In the genomic region with DNA sequence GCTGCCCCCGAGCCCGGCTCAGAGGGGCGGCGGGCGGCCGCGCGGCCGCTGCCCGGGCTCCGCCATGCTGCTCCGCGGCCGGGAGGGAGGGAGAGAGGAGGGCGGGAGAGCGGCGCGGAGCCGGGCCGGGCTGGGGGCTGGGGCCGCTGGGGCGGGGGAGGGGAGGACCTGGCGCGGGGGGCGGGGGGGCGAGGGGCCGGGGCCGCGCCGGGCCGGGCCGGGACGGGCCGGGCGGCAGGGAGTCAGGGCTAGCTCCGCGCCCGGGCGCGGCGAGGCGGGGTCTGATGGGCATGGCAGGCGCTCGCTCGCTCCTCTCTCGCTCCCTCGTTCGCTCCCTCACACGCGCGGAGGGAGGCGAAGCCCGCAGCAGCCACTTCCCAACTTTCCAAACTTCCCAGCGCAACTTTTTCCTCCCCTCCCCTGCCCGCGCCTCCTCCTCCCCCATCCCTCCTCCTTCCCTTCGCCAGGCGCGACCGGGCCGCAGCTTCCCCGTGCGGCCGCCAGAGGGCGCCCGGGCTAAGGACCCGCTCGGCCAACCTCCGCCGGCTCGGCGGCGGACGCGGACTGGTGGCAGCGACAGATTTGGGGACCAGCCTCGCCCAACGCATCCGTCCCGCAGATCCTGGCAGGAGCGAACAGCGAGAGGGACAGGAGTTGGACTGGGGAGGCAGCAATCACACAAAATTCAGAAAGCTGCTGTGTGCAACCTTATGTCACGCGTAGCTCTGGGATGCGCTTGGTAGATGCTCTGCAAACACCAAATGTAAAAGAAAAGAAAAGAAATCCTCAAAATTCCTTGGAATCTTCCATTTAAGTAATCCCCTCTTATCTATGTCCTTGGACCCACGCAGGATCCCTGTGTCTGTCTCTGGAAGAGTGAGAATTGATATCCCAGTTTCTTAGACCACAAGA, we compare ENCODE assay signal across 1 cellular context.
TF ChIP-seq lines count a peak whose summit lies in the region.

A gene (minus strand): TSS at position 97 of the 912 bp plus-strand sequence.

TF ChIP-seq in HEK293, 187 proteins besides CTCF, POLR2A, EP300 and RAD21 (continued from another document):
- TF ChIP-seq, protein P1, sequence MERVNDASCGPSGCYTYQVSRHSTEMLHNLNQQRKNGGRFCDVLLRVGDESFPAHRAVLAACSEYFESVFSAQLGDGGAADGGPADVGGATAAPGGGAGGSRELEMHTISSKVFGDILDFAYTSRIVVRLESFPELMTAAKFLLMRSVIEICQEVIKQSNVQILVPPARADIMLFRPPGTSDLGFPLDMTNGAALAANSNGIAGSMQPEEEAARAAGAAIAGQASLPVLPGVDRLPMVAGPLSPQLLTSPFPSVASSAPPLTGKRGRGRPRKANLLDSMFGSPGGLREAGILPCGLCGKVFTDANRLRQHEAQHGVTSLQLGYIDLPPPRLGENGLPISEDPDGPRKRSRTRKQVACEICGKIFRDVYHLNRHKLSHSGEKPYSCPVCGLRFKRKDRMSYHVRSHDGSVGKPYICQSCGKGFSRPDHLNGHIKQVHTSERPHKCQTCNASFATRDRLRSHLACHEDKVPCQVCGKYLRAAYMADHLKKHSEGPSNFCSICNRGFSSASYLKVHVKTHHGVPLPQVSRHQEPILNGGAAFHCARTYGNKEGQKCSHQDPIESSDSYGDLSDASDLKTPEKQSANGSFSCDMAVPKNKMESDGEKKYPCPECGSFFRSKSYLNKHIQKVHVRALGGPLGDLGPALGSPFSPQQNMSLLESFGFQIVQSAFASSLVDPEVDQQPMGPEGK (tag by site-specific recombination; IDR thresholded peaks at IDR 0.05) = peak; percentile 74
- TF ChIP-seq EGR2 (tag by site-specific recombination; IDR thresholded peaks at IDR 0.05; ENCODE audit: low read depth) (peak; percentile 60), ZNF76 (tag by site-specific recombination; IDR thresholded peaks at IDR 0.05; ENCODE audit: borderline replicate concordance, low read depth) (peak; percentile 79), ZFHX2 (tag by site-specific recombination; conservative IDR thresholded peaks at IDR 0.05) (peak; percentile 70), ZNF16 (tag by site-specific recombination; IDR thresholded peaks at IDR 0.05; ENCODE audit: low read depth) (no peak), SCRT2 (tag by site-specific recombination; IDR thresholded peaks at IDR 0.05) (no peak), KLF1 (tag by site-specific recombination; IDR thresholded peaks at IDR 0.05) (peak; percentile 56), ZBTB1 (tag by site-specific recombination; IDR thresholded peaks at IDR 0.05) (0 out of 2 replicates have a peak, but pooled peaks have one; percentile 7), ZBTB17 (tag by site-specific recombination; IDR thresholded peaks at IDR 0.05) (peak; percentile 72), TRIM28 (IDR thresholded peaks at IDR 0.05; ENCODE audit: borderline replicate concordance, low read length) (no peak), ZNF335 (tag by site-specific recombination; conservative IDR thresholded peaks at IDR 0.05) (peak; percentile 22; the same call in 1 of the 2 replicates), ZNF140 (tag by site-specific recombination; IDR thresholded peaks at IDR 0.05) (no peak), ZNF610 (tag by site-specific recombination; IDR thresholded peaks at IDR 0.05; ENCODE audit: borderline replicate concordance) (peak; percentile 37; the same call in 1 of the 2 replicates), ZBTB7A (tag by site-specific recombination; IDR thresholded peaks at IDR 0.05; ENCODE audit: low read depth) (peak; percentile 34; the same call in 1 of the 2 replicates), SP3 (tag by site-specific recombination; IDR thresholded peaks at IDR 0.05) (peak; percentile 62), ZNF2 (tag by site-specific recombination; IDR thresholded peaks at IDR 0.05) (peak; percentile 55; the same call in 1 of the 2 replicates)
- TF ChIP-seq, protein P2, sequence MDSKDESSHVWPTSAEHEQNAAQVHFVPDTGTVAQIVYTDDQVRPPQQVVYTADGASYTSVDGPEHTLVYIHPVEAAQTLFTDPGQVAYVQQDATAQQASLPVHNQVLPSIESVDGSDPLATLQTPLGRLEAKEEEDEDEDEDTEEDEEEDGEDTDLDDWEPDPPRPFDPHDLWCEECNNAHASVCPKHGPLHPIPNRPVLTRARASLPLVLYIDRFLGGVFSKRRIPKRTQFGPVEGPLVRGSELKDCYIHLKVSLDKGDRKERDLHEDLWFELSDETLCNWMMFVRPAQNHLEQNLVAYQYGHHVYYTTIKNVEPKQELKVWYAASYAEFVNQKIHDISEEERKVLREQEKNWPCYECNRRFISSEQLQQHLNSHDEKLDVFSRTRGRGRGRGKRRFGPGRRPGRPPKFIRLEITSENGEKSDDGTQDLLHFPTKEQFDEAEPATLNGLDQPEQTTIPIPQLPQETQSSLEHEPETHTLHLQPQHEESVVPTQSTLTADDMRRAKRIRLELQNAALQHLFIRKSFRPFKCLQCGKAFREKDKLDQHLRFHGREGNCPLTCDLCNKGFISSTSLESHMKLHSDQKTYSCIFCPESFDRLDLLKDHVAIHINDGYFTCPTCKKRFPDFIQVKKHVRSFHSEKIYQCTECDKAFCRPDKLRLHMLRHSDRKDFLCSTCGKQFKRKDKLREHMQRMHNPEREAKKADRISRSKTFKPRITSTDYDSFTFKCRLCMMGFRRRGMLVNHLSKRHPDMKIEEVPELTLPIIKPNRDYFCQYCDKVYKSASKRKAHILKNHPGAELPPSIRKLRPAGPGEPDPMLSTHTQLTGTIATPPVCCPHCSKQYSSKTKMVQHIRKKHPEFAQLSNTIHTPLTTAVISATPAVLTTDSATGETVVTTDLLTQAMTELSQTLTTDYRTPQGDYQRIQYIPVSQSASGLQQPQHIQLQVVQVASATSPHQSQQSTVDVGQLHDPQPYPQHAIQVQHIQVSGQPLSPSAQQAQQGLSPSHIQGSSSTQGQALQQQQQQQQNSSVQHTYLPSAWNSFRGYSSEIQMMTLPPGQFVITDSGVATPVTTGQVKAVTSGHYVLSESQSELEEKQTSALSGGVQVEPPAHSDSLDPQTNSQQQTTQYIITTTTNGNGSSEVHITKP (tag by site-specific recombination; IDR thresholded peaks at IDR 0.05) = peak; percentile 65
